In the genomic region with DNA sequence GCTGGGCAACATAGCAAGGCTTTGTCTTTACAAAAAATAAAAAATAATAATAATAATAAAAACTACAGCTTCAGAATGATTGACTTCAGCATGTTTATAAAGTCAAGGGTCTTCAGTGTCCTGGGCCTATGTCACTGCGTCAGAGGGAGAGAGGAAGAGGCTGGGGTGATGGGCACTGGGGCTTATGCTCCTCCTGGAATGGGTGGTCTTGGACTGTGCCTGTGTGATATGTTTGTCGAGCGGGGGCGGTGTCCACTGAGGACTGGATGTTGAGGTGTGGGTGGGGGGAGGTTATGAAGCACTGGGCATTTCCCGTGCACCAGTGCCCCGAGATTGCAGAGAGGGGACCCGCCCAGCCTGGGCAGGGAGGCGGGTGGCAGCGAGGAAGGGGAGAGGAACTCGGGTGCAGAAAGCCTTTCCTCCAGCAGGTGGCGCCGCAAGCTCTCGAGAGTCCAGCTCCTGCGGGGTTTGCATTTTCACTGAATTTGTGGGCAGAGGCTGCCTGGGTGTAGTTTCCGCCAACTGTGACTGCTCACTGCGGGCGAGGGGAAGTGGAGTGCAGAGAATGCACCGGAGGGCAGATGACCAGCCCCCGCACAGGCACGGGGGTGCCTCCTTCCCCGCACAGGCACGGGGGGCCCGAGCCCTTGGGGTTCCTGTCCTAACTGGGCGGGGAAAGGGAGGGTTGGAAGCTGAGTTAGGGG, we compare ENCODE assay signal across 8 cellular contexts.
A peak's percentile ranks its signal among the peaks of the same experiment; 100 is the strongest.
DNase-seq lines count a peak whose midpoint lies in the region; ATAC-seq lines count a peak whose summit lies in the region.

No MANE protein-coding gene starts in this region.

- H3K4me1 Mint-ChIP-seq in CD4-positive, CD25-positive, alpha-beta regulatory T cell = peaks cover 14 to 54% (median 28%) of the 10 kb centered on the region in 4 donors

- DNase-seq in CD4-positive, CD25-positive, alpha-beta regulatory T cell = peak; percentile 86 to 93 (median 93)
- DNase-seq in NCI-H748 treated with DMSO at 0.1 percent for 48 hours (lab: John Stamatoyannopoulos, UW) (peak; percentile 60), ecto neural progenitor cell (ENCODE audit: low spot score) (peak; percentile 96), medulla oblongata (ENCODE audit: extremely low spot score) (peak; percentile 95)
- DNase-seq in activated CD4-positive, alpha-beta T cell treated with anti-CD3 and anti-CD28 coated beads, Interleukin-2, amount 50 U/mL, for 48 hours = peak; percentile 99
- DNase-seq in stimulated activated CD8-positive, alpha-beta memory T cell treated with anti-CD3 and anti-CD28 coated beads, Interleukin-12 subunit alpha, Interleukin-12 subunit beta, amount 100 ng/mL, for 4 hours (ENCODE audit: low read depth) = peak; percentile 86

- ATAC-seq in CD4-positive, CD25-positive, alpha-beta regulatory T cell (ENCODE audit: low read depth in 2 of 2) = peak; percentile 92
- ATAC-seq in GM19351 (IDR thresholded peaks at IDR 0.05; ENCODE audit: unreplicated experiment) (peak; percentile 54), HG03565 (IDR thresholded peaks at IDR 0.05; ENCODE audit: unreplicated experiment) (peak; percentile 55)

- no peaks in the 10 kb centered on the region for H3K9me3 Mint-ChIP-seq in CD4-positive, CD25-positive, alpha-beta regulatory T cell

- no peaks in the 10 kb centered on the region for H3K36me3 Mint-ChIP-seq in CD4-positive, CD25-positive, alpha-beta regulatory T cell

- no peaks in the 10 kb centered on the region for H3K36me3 ChIP-seq in CD4-positive, CD25-positive, alpha-beta regulatory T cell (ENCODE audit: control insufficient read depth, insufficient read depth, low read length)

- H3K4me1 ChIP-seq in CD4-positive, CD25-positive, alpha-beta regulatory T cell (ENCODE audit: control insufficient read depth, insufficient read depth, low read length, poor library complexity, severe bottlenecking) = peaks cover 30% of the 10 kb centered on the region

- H3K4me3 ChIP-seq in CD4-positive, CD25-positive, alpha-beta regulatory T cell (ENCODE audit: low read depth, low read length) = peak overlapping the region; percentile 65

- no peaks in the 10 kb centered on the region for H3K27me3 ChIP-seq in CD4-positive, CD25-positive, alpha-beta regulatory T cell (ENCODE audit: control insufficient read depth, insufficient read depth, low read length)

- peak overlapping the region; percentile 60 for H3K27ac ChIP-seq in CD4-positive, CD25-positive, alpha-beta regulatory T cell (ENCODE audit: insufficient read depth, low read length, poor library complexity, severe bottlenecking)

- H3K9me3 ChIP-seq in CD4-positive, CD25-positive, alpha-beta regulatory T cell (ENCODE audit: control insufficient read depth in 2 of 2, low read length in 2 of 2) = no peaks in the 10 kb centered on the region

- peak overlapping the region; percentile 71 to 94 (median 84) for H3K4me3 Mint-ChIP-seq in CD4-positive, CD25-positive, alpha-beta regulatory T cell

- H3K27ac Mint-ChIP-seq in CD4-positive, CD25-positive, alpha-beta regulatory T cell = peak overlapping the region; percentile 85 to 95 (median 91)

- H3K27me3 Mint-ChIP-seq in CD4-positive, CD25-positive, alpha-beta regulatory T cell = peaks cover 5% of the 10 kb centered on the region

Comparison
In these comparisons a context has a peak if more than half of its experiments do, and no peak if none do; other contexts are left out.
1. Peak in every context shown above with its lines: DNase-seq, ATAC-seq, H3K4me3 ChIP-seq and H3K27ac ChIP-seq.